2 cellular contexts compared by ENCODE assay signal in the genomic region with DNA sequence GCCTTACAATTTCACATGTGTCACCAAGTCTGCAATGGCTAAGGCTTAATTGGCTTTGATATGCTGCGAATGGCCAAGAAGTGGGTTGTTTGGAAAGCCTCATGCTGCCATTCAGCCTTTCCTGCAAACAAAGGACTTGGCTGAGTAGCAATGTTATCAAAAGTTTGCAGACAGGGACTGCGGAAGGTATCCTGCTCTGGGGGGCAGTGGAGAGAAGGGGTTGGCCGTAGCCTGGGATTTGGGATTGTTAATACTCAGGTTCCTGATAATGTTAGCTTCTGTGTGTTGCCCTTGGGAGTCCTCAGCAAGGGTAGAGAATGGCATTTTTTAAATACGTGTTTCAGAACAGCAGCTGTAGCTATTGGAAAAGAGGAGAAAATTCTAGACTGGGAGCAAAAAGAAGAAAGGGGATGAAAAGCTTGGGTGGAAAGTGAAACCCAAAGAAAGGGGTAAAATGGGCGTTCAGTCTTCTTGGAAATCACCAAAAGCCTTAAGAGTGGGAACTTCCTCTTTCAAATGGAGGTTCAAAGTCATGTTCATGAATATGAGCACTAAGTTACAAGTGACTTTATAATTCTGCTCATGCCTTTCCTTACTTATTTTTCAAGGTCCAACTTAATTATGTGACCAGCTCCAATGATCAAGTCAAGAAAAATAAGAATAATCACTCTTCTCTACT.
A peak's percentile ranks its signal among the peaks of the same experiment; 100 is the strongest.
TF ChIP-seq lines count a peak whose summit lies in the region.

No MANE protein-coding gene starts in this region.

TF ChIP-seq in GM23338, 12 proteins besides CTCF, POLR2A, EP300 and RAD21:
- TF ChIP-seq NANOG (IDR thresholded peaks at IDR 0.05; ENCODE audit: borderline replicate concordance), result no peak
- TF ChIP-seq, protein P1, sequence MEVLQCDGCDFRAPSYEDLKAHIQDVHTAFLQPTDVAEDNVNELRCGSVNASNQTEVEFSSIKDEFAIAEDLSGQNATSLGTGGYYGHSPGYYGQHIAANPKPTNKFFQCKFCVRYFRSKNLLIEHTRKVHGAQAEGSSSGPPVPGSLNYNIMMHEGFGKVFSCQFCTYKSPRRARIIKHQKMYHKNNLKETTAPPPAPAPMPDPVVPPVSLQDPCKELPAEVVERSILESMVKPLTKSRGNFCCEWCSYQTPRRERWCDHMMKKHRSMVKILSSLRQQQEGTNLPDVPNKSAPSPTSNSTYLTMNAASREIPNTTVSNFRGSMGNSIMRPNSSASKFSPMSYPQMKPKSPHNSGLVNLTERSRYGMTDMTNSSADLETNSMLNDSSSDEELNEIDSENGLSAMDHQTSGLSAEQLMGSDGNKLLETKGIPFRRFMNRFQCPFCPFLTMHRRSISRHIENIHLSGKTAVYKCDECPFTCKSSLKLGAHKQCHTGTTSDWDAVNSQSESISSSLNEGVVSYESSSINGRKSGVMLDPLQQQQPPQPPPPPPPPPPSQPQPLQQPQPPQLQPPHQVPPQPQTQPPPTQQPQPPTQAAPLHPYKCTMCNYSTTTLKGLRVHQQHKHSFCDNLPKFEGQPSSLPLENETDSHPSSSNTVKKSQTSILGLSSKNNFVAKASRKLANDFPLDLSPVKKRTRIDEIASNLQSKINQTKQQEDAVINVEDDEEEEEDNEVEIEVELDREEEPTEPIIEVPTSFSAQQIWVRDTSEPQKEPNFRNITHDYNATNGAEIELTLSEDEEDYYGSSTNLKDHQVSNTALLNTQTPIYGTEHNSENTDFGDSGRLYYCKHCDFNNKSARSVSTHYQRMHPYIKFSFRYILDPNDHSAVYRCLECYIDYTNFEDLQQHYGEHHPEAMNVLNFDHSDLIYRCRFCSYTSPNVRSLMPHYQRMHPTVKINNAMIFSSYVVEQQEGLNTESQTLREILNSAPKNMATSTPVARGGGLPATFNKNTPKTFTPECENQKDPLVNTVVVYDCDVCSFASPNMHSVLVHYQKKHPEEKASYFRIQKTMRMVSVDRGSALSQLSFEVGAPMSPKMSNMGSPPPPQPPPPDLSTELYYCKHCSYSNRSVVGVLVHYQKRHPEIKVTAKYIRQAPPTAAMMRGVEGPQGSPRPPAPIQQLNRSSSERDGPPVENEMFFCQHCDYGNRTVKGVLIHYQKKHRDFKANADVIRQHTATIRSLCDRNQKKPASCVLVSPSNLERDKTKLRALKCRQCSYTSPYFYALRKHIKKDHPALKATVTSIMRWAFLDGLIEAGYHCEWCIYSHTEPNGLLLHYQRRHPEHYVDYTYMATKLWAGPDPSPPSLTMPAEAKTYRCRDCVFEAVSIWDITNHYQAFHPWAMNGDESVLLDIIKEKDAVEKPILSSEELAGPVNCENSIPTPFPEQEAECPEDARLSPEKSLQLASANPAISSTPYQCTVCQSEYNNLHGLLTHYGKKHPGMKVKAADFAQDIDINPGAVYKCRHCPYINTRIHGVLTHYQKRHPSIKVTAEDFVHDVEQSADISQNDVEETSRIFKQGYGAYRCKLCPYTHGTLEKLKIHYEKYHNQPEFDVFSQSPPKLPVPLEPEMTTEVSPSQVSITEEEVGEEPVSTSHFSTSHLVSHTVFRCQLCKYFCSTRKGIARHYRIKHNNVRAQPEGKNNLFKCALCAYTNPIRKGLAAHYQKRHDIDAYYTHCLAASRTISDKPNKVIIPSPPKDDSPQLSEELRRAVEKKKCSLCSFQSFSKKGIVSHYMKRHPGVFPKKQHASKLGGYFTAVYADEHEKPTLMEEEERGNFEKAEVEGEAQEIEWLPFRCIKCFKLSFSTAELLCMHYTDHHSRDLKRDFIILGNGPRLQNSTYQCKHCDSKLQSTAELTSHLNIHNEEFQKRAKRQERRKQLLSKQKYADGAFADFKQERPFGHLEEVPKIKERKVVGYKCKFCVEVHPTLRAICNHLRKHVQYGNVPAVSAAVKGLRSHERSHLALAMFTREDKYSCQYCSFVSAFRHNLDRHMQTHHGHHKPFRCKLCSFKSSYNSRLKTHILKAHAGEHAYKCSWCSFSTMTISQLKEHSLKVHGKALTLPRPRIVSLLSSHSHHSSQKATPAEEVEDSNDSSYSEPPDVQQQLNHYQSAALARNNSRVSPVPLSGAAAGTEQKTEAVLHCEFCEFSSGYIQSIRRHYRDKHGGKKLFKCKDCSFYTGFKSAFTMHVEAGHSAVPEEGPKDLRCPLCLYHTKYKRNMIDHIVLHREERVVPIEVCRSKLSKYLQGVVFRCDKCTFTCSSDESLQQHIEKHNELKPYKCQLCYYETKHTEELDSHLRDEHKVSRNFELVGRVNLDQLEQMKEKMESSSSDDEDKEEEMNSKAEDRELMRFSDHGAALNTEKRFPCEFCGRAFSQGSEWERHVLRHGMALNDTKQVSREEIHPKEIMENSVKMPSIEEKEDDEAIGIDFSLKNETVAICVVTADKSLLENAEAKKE (CRISPR knock-in tag; IDR thresholded peaks at IDR 0.05), result no peak
- no peak for TF ChIP-seq CREB1 (CRISPR knock-in tag; IDR thresholded peaks at IDR 0.05; ENCODE audit: low read depth)
- no peak for TF ChIP-seq JUNB (IDR thresholded peaks at IDR 0.05; ENCODE audit: unreplicated experiment)
- TF ChIP-seq EZH2 (IDR thresholded peaks at IDR 0.05; ENCODE audit: low read depth, unreplicated experiment), result no peak
- TF ChIP-seq POLR2AphosphoS5 (IDR thresholded peaks at IDR 0.05; ENCODE audit: low read depth), result no peak
- TF ChIP-seq STAT1 (IDR thresholded peaks at IDR 0.05; ENCODE audit: unreplicated experiment), result no peak
- TF ChIP-seq, protein P2, sequence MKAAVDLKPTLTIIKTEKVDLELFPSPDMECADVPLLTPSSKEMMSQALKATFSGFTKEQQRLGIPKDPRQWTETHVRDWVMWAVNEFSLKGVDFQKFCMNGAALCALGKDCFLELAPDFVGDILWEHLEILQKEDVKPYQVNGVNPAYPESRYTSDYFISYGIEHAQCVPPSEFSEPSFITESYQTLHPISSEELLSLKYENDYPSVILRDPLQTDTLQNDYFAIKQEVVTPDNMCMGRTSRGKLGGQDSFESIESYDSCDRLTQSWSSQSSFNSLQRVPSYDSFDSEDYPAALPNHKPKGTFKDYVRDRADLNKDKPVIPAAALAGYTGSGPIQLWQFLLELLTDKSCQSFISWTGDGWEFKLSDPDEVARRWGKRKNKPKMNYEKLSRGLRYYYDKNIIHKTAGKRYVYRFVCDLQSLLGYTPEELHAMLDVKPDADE (IDR thresholded peaks at IDR 0.05), result no peak
- no peak for TF ChIP-seq ZNF114 (CRISPR knock-in tag; IDR thresholded peaks at IDR 0.05)
- TF ChIP-seq EZH2phosphoT487 (IDR thresholded peaks at IDR 0.05; ENCODE audit: unreplicated experiment), result no peak
- no peak for TF ChIP-seq ZNF331 (CRISPR knock-in tag; IDR thresholded peaks at IDR 0.05; ENCODE audit: low read depth)

TF ChIP-seq in GM12878, 131 proteins besides CTCF, POLR2A, EP300 and RAD21:
- TF ChIP-seq SPI1 (IDR thresholded peaks at IDR 0.05; ENCODE audit: borderline replicate concordance, insufficient read depth, low read depth, low read length) (peak; percentile 34; the same call in 1 of the 2 replicates), SIN3A (IDR thresholded peaks at IDR 0.05; ENCODE audit: low read depth, low read length) (no peak), SMARCA5 (IDR thresholded peaks at IDR 0.05) (no peak), IKZF1 (conservative IDR thresholded peaks at IDR 0.05) (0 out of 2 replicates have a peak, but pooled peaks have one; percentile 32)
- TF ChIP-seq, protein P3, sequence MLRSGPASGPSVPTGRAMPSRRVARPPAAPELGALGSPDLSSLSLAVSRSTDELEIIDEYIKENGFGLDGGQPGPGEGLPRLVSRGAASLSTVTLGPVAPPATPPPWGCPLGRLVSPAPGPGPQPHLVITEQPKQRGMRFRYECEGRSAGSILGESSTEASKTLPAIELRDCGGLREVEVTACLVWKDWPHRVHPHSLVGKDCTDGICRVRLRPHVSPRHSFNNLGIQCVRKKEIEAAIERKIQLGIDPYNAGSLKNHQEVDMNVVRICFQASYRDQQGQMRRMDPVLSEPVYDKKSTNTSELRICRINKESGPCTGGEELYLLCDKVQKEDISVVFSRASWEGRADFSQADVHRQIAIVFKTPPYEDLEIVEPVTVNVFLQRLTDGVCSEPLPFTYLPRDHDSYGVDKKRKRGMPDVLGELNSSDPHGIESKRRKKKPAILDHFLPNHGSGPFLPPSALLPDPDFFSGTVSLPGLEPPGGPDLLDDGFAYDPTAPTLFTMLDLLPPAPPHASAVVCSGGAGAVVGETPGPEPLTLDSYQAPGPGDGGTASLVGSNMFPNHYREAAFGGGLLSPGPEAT (IDR thresholded peaks at IDR 0.05; ENCODE audit: low read depth), result peak; percentile 62
